ENCODE assay signal across 2 cellular contexts in genomic region chr7:7477641-7478040, GRCh38. TPM values are rescaled to one million over a fixed set of nuclear protein-coding genes. Genes with fewer than 3 reads are reported as not detected.
"Had no signal": no experiment of that assay in that cellular context is flagged by ENCODE, and none has a peak within 500 bp of the region (broad histone marks: within the 10 kb centered on the region; RNA-seq: fewer than 3 reads in every experiment).

No MANE protein-coding gene starts in this region.

RNA-seq across cellular contexts. Expression of gene COL28A1, which starts 58.0 kb away (rescaled TPM):
- total RNA-seq: G401, GM12878 had no signal
